30 cellular contexts compared by ENCODE assay signal in the genomic region with DNA sequence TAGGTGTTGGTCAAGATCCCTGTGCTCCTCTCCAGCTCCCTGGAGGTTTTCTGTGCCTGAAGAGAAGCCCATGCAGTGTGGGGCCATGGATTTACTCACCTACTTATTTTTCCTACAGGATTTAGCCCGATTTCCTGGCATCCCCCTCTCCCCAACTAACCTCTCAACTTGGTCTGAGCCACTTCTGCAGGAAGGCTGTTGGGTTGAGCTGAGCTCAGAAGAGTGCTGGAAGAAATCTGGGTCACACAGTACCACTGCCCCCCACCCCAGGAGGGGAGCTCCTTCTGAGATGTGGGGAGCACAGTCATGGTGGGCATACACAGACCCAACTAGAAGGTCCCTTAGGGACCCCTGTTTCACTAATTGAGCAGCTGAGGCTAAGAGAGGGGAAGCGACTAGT. TPM values are rescaled to one million over a fixed set of nuclear protein-coding genes. Genes with fewer than 3 reads are reported as not detected.
"Had no signal": no experiment of that assay in that cellular context is flagged by ENCODE, and none has a peak within 500 bp of the region (broad histone marks: within the 10 kb centered on the region; RNA-seq: fewer than 3 reads in every experiment).

No MANE protein-coding gene starts in this region.

- H3K4me1 ChIP-seq: ascending aorta had no signal

- ATAC-seq: K562 had no signal

- H3K4me3 ChIP-seq: ascending aorta, cardiac muscle cell, K562, Peyer's patch had no signal

- H3K27ac ChIP-seq: ascending aorta, cardiac muscle cell, Peyer's patch, RWPE1, WERI-Rb-1 had no signal

- DNase-seq: activated CD4-positive, alpha-beta memory T cell treated with anti-CD3 and anti-CD28 coated beads, Interleukin-2, amount 10 ng/mL, durations not matched to agents 7 days and 5 days; activated CD4-positive, alpha-beta T cell treated with anti-CD3 and anti-CD28 coated beads for 1 hour; activated CD4-positive, alpha-beta T cell treated with anti-CD3 and anti-CD28 coated beads for 48 hours; activated CD4-positive, CD25-positive, alpha-beta regulatory T cell; activated gamma-delta T cell; activated naive CD4-positive, alpha-beta T cell treated with Interleukin-2 at 50 U/mL for 16 hours; activated naive CD8-positive, alpha-beta T cell treated with anti-CD3 and anti-CD28 coated beads, Interleukin-2, amount 10 ng/mL, durations not matched to agents 7 days and 5 days; activated T-cell treated with anti-CD3 and anti-CD28 coated beads, Interleukin-2, amount 50 U/mL, for 24 hours; amygdala; NCI-H1105; NCI-H1417 treated with DMSO at 0.1 percent for 48 hours; NCI-H187 treated with DMSO at 0.1 percent for 48 hours; NCI-H2081 treated with DMSO at 0.1 percent for 48 hours; NCI-H226; NCI-H446 treated with DMSO at 0.1 percent for 48 hours; NCI-H524; NCI-H69; Peyer's patch; Right ventricle myocardium superior; SW 1271; T-helper 1 cell; T-helper 2 cell; T-helper 9 cell; WERI-Rb-1 had no signal

- H3K36me3 ChIP-seq: ascending aorta, cardiac muscle cell, Peyer's patch, WERI-Rb-1 had no signal

- H3K27me3 ChIP-seq: ascending aorta, cardiac muscle cell, Peyer's patch had no signal

- H3K9me3 ChIP-seq: ascending aorta, Peyer's patch had no signal

RNA-seq across cellular contexts. Expression of a gene that starts 34.4 kb away (rescaled TPM):
- total RNA-seq: activated CD4-positive, alpha-beta memory T cell treated with anti-CD3 and anti-CD28 coated beads, Interleukin-2, amount 10 ng/mL, durations not matched to agents 7 days and 5 days; activated CD8-positive, alpha-beta memory T cell treated with anti-CD3 and anti-CD28 coated beads for 36 hours; activated naive CD8-positive, alpha-beta T cell treated with anti-CD3 and anti-CD28 coated beads, Interleukin-2, amount 10 ng/mL, durations not matched to agents 7 days and 5 days; activated T-helper 2 cell treated with anti-CD3 and anti-CD28 coated beads, Interferon-gamma antibody, Interleukin-2, Interleukin-4, amounts not matched to agents 10 μg/mL and 5 μg/mL and 100 μg/mL, durations not matched to agents 14 hours and 24 hours and 36 hours had no signal
